Comparison of ENCODE assay signal across 14 cellular contexts in the genomic region with DNA sequence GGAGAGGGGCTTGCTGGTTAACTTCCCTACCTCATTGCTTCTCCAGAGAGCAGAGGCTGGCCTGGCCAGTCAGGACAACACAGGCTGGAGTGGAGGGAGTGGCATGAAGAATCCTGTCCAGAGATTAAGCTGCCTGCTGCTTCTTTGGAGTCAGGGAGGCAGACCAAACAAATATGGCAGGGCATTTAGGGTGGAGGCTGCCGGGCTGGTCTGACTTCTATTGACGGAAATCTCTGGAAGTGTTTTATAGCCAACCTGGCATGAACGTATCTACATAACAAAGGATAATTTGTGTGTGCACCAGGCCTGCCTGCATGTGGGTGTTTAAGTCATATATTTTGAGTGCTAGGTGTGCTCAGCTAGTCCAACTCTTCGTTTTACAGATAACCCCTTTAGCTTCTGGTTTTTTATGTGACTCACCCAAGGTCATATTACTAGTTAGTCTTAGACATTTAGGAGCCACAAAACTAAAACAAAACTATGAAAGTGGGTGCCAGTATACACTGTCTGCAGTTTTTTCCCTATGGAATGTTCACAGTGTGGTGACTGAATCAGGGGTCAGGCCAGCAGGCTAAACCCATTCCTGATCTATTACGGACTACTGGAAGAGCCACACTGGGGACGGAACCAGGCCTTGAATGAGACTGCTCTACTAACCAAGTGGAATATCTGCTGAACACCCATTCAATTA. TPM values are rescaled to one million over a fixed set of nuclear protein-coding genes. Genes with fewer than 3 reads are reported as not detected.
A peak's percentile ranks its signal among the peaks of the same experiment; 100 is the strongest.
DNase-seq lines count a peak whose midpoint lies in the region; ATAC-seq, FAIRE-seq and TF ChIP-seq lines count a peak whose summit lies in the region.
"Had no signal": no experiment of that assay in that cellular context is flagged by ENCODE, and none has a peak within 500 bp of the region (broad histone marks: within the 10 kb centered on the region; RNA-seq: fewer than 3 reads in every experiment).

No MANE protein-coding gene starts in this region.

- no peak for TF ChIP-seq POLR2A in gastroesophageal sphincter (IDR thresholded peaks at IDR 0.05)

- peak overlapping the region; percentile 12 for H3K27ac Mint-ChIP-seq in nephron progenitor cell

- H3K4me2 ChIP-seq in BLaER1, result peak overlapping the region; percentile 72; the same call in 1 of the 2 replicates

- H3K4me3 ChIP-seq in BLaER1 (no peak overlapping the region), colonic mucosa (no peak overlapping the region), gastroesophageal sphincter (no peak overlapping the region)

- no peak for TF ChIP-seq CTCF in colonic mucosa (IDR thresholded peaks at IDR 0.05)
- no peak for TF ChIP-seq CTCF in nephron progenitor cell (IDR thresholded peaks at IDR 0.05)
- TF ChIP-seq CTCF in gastroesophageal sphincter (IDR thresholded peaks at IDR 0.05), result no peak

- H3K9me3 ChIP-seq in BLaER1 (no peaks in the 10 kb centered on the region), colonic mucosa (no peaks in the 10 kb centered on the region), gastroesophageal sphincter (no peaks in the 10 kb centered on the region)
- H3K9me3 ChIP-seq: Caco-2 had no signal

- H3K4me3 Mint-ChIP-seq in nephron progenitor cell, result no peak overlapping the region
- H3K4me3 Mint-ChIP-seq: central memory CD8-positive, alpha-beta T cell; stimulated activated memory B cell treated with anti-CD40 and anti-IgM and Interleukin-4, amounts not matched to agents 10 μg/mL and 1 μg/mL and 100 μg/mL, for 72 hours had no signal

- TF ChIP-seq EP300 in gastroesophageal sphincter (IDR thresholded peaks at IDR 0.05), result no peak

- peaks cover 79% of the 10 kb centered on the region for H4K20me1 ChIP-seq in BLaER1

- H3K36me3 ChIP-seq in BLaER1, result peaks cover 49% of the 10 kb centered on the region
- H3K36me3 ChIP-seq in colonic mucosa, result no peaks in the 10 kb centered on the region
- peaks cover 0 to 14% of the 10 kb centered on the region in 2 donors for H3K36me3 ChIP-seq in gastroesophageal sphincter

- H3K27me3 ChIP-seq in BLaER1 (no peaks in the 10 kb centered on the region), colonic mucosa (no peaks in the 10 kb centered on the region), gastroesophageal sphincter (no peaks in the 10 kb centered on the region)

- H3K9me3 Mint-ChIP-seq in nephron progenitor cell, result peaks cover 4% of the 10 kb centered on the region
- H3K9me3 Mint-ChIP-seq: central memory CD8-positive, alpha-beta T cell; stimulated activated memory B cell treated with anti-CD40 and anti-IgM and Interleukin-4, amounts not matched to agents 10 μg/mL and 1 μg/mL and 100 μg/mL, for 72 hours had no signal

- FAIRE-seq in urothelium cell line (lab: Jason Lieb, UNC), result no peak

- DNase-seq in LHCN-M2 (ENCODE audit: low read depth), result peak; percentile 89
- DNase-seq in colonic mucosa, result peak; percentile 64
- DNase-seq in nephron progenitor cell, result no peak
- DNase-seq in NCI-H2029 (lab: John Stamatoyannopoulos, UW), result no peak
- DNase-seq in urothelium cell line (ENCODE audit: low spot score), result no peak
- DNase-seq in NK-92 (lab: John Stamatoyannopoulos, UW; ENCODE audit: unreplicated experiment), result no peak
- DNase-seq: Caco-2; NCI-H1694 treated with DMSO at 0.1 percent for 48 hours; stimulated activated CD4-positive, alpha-beta T cell treated with anti-CD3 and anti-CD28 coated beads, Interleukin-15, amount 100 ng/mL, for 24 hours; T1000 had no signal

- no peaks in the 10 kb centered on the region for H3K27me3 Mint-ChIP-seq in nephron progenitor cell (ENCODE audit: low read depth, poor library complexity)
- H3K27me3 Mint-ChIP-seq: central memory CD8-positive, alpha-beta T cell; stimulated activated memory B cell treated with anti-CD40 and anti-IgM and Interleukin-4, amounts not matched to agents 10 μg/mL and 1 μg/mL and 100 μg/mL, for 72 hours had no signal

- H3K4me1 Mint-ChIP-seq in nephron progenitor cell, result peaks cover 66% of the 10 kb centered on the region

- H3K27ac ChIP-seq in BLaER1 (no peak overlapping the region), colonic mucosa (no peak overlapping the region), gastroesophageal sphincter (no peak overlapping the region)

- peaks cover 63% of the 10 kb centered on the region for H3K4me1 ChIP-seq in BLaER1
- H3K4me1 ChIP-seq in colonic mucosa, result peaks cover 5% of the 10 kb centered on the region
- peaks cover 0 to 67% (median 7%) of the 10 kb centered on the region in 3 donors for H3K4me1 ChIP-seq in gastroesophageal sphincter
- H3K4me1 ChIP-seq: Caco-2 had no signal

- no peak for ATAC-seq in gastroesophageal sphincter
- ATAC-seq: stimulated activated memory B cell treated with anti-CD40 and anti-IgM and Interleukin-4, amounts not matched to agents 10 μg/mL and 1 μg/mL and 100 μg/mL, for 72 hours had no signal

- H3K36me3 Mint-ChIP-seq in nephron progenitor cell (ENCODE audit: low read depth), result peaks cover 26% of the 10 kb centered on the region

- intact Hi-C loops in colonic mucosa (cut with DNase I), result no loop called here

- no peak overlapping the region for H3K9ac ChIP-seq in BLaER1
- no peak overlapping the region for H3K9ac ChIP-seq in colonic mucosa (ENCODE audit: low read depth in 2 of 2, low read length in 2 of 2)

- 85 to 86% methylated on average over 6 of the region's 6 CpGs for WGBS in gastroesophageal sphincter (ENCODE audit: low coverage in 1 of 2), 2 donors

RNA-seq across cellular contexts. Expression of a gene that starts 5.5 kb away (rescaled TPM):
- total RNA-seq in LHCN-M2 (2014; rRNA removed) (63.1 and 71.8 TPM in 2 replicates), colonic mucosa (10 to 100 TPM; 29.9 to 32.3 TPM), gastroesophageal sphincter (10 to 100 TPM; 35.6 to 63.2 (median 51.9) TPM)
- polyA plus RNA-seq in LHCN-M2 (2012), result 19.9 TPM

Comparison
In these comparisons a context has a peak if more than half of its experiments do, and no peak if none do; other contexts are left out.
1. DNase-seq: peak in LHCN-M2 (single experiment) and colonic mucosa (single experiment); none in nephron progenitor cell (single experiment), NCI-H2029 (single experiment), urothelium cell line (single experiment) and NK-92 (single experiment).